Comparison of ENCODE assay signal across 8 cellular contexts in the genomic region with DNA sequence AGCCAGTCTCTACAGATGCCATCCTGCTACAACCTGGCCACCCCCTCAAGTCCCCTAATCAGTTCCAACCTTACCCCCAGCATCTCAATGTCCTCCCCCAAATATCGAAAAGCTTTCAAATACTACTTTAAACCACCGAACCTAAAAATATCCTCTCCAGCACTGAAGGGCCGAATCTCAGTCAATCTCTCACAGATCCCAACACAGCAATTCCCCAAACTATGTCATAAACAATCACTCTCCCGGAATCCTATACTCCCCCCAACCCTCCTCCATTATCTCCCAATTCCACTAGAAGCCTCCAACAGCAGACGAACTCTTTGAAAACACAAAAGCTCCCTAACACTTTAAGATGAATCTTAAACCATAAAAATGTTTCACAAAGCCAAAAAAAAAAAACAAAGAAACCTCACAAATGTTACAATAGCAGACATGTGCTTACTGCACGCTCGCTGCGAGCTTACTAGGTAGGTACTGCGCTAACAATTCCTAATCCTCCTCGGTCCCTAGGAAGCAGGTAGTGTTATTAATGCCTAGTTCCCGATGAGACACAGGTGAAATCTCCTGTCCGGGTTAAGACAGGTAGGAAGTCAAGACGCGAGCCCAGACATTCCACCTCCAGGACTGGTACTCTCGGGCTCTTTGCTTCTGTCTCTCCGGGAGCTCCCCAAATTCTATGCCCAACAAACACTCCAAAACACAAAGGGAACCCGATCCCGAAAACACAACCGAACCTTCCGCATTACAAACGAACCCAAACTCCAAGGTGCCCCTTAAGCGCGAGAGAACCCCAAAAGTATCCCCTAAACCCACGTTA. TPM values are rescaled to one million over a fixed set of nuclear protein-coding genes. Genes with fewer than 3 reads are reported as not detected.
A peak's percentile ranks its signal among the peaks of the same experiment; 100 is the strongest.
DNase-seq lines count a peak whose midpoint lies in the region; ATAC-seq and TF ChIP-seq lines count a peak whose summit lies in the region.

No MANE protein-coding gene starts in this region.

- no peaks in the 10 kb centered on the region for H3K9me3 Mint-ChIP-seq in stimulated activated naive CD8-positive, alpha-beta T cell treated with anti-CD3 and anti-CD28 coated beads, Interleukin-15, amount 100 ng/mL, for 72 hours

- H3K36me3 ChIP-seq in RWPE2 (ENCODE audit: low read depth): peaks cover 33% of the 10 kb centered on the region

- H3K27me3 Mint-ChIP-seq in stimulated activated naive CD8-positive, alpha-beta T cell treated with anti-CD3 and anti-CD28 coated beads, Interleukin-15, amount 100 ng/mL, for 72 hours: no peaks in the 10 kb centered on the region

- no peaks in the 10 kb centered on the region for H3K9me3 ChIP-seq in RWPE2 (ENCODE audit: severe bottlenecking)

- peak overlapping the region; percentile 96 to 98 for H3K27ac Mint-ChIP-seq in stimulated activated naive CD8-positive, alpha-beta T cell treated with anti-CD3 and anti-CD28 coated beads, Interleukin-15, amount 100 ng/mL, for 72 hours

- peaks cover 46% of the 10 kb centered on the region for H3K4me1 Mint-ChIP-seq in stimulated activated naive CD8-positive, alpha-beta T cell treated with anti-CD3 and anti-CD28 coated beads, Interleukin-15, amount 100 ng/mL, for 72 hours

- H3K27me3 ChIP-seq in RWPE2 (ENCODE audit: insufficient read depth, poor library complexity, severe bottlenecking): no peaks in the 10 kb centered on the region

- peaks cover 3% of the 10 kb centered on the region for H3K4me1 ChIP-seq in RWPE2 (ENCODE audit: insufficient read depth, poor library complexity, severe bottlenecking)

- ATAC-seq in RWPE2 (ENCODE audit: low read depth): peak; percentile 30
- peak; percentile 21 for ATAC-seq in left colon
- ATAC-seq in stimulated activated naive CD8-positive, alpha-beta T cell treated with anti-CD3 and anti-CD28 coated beads, Interleukin-15, amount 100 ng/mL, for 72 hours: no peak

- DNase-seq in NCI-H526 (lab: John Stamatoyannopoulos, UW) (peak; percentile 19 to 39), NCI-H526 treated with DMSO at 0.1 percent for 48 hours (lab: John Stamatoyannopoulos, UW) (no peak), RWPE2 (ENCODE audit: low spot score) (no peak), cardiac fibroblast (ENCODE audit: low read depth in 2 of 2) (peak; percentile 38 to 41), left colon (peak in 1 of 2 donors; percentile 50), posterior cingulate gyrus (no peak), EL (no peak)
- DNase-seq in stimulated activated naive CD8-positive, alpha-beta T cell treated with anti-CD3 and anti-CD28 coated beads, Interleukin-15, amount 100 ng/mL, for 72 hours: peak in 1 of 2 donors; percentile 29

- intact Hi-C loops in left colon (cut with DNase I, micrococcal nuclease): loop anchor here in 1 of 2 donors (10.0 kb wide), 1 partner anchor 48 kb away; a partner anchor contains a TSS
- intact Hi-C loops in posterior cingulate gyrus (cut with DNase I): loop anchor here (1.0 kb wide), 1 partner anchor 24 kb away; a partner anchor contains a TSS

- no peak for TF ChIP-seq CTCF in RWPE2 (IDR thresholded peaks at IDR 0.05; ENCODE audit: poor library complexity, severe bottlenecking)
- TF ChIP-seq CTCF in cardiac fibroblast (IDR thresholded peaks at IDR 0.05; ENCODE audit: low read depth, low read length): no peak

- peak overlapping the region; percentile 84 for H3K27ac ChIP-seq in RWPE2 (ENCODE audit: poor library complexity, severe bottlenecking)

- peak overlapping the region; percentile 64 for H3K4me3 ChIP-seq in RWPE2 (ENCODE audit: severe bottlenecking)
- peak overlapping the region; percentile 72 to 73 for H3K4me3 ChIP-seq in cardiac fibroblast (replicated peaks in 1 of 2; ENCODE audit: low read depth in 2 of 2, low read length in 2 of 2)

- peak overlapping the region; percentile 99 for H3K4me3 Mint-ChIP-seq in stimulated activated naive CD8-positive, alpha-beta T cell treated with anti-CD3 and anti-CD28 coated beads, Interleukin-15, amount 100 ng/mL, for 72 hours

RNA-seq across cellular contexts. Expression of a gene that starts 14.2 kb away (rescaled TPM):
- total RNA-seq in left colon: 10 to 100 TPM; 27.3 to 28.0 TPM

RNA-seq across cellular contexts. Expression of a gene that starts 16.7 kb away (rescaled TPM):
- total RNA-seq in left colon: not detected

RNA-seq across cellular contexts. Expression of a gene that starts 24.1 kb away (rescaled TPM):
- total RNA-seq in left colon: 10 to 100 TPM in 1 of 2 donors, 1 to 10 TPM in 1; 10.0 to 10.3 TPM

RNA-seq across cellular contexts. Expression of a gene that starts 24.8 kb away (rescaled TPM):
- 100 to 1,000 TPM; 205 to 223 TPM for total RNA-seq in left colon

RNA-seq across cellular contexts. Expression of a gene that starts 48.5 kb away (rescaled TPM):
- 10 to 100 TPM; 21.2 to 22.6 TPM for total RNA-seq in left colon

Comparison
In these comparisons a context has a peak if more than half of its experiments do, and no peak if none do; other contexts are left out.
1. DNase-seq: peak in NCI-H526 (2 of 2) and cardiac fibroblast (2 of 2); none in NCI-H526 treated with DMSO at 0.1 percent for 48 hours (single experiment), RWPE2 (single experiment), posterior cingulate gyrus (0 of 10) and EL (single experiment).